ENCODE assay signal across 20 cellular contexts in genomic region chr15:55999635-56000034, GRCh38. TPM values are rescaled to one million over a fixed set of nuclear protein-coding genes. Genes with fewer than 3 reads are reported as not detected.
DNase-seq lines count a peak whose midpoint lies in the region; ATAC-seq, FAIRE-seq and TF ChIP-seq lines count a peak whose summit lies in the region.
"Had no signal": no experiment of that assay in that cellular context is flagged by ENCODE, and none has a peak within 500 bp of the region (broad histone marks: within the 10 kb centered on the region; RNA-seq: fewer than 3 reads in every experiment).

No MANE protein-coding gene starts in this region.

- BruUV-seq in IMR-90 (replicated peaks; lab: Mats Ljungman, UMichigan), result no TSS peak
- BruUV-seq in K562 (replicated peaks; lab: Mats Ljungman, UMichigan), result no TSS peak

- H3K27ac Mint-ChIP-seq in GM23338, result no peak overlapping the region
- H3K27ac Mint-ChIP-seq: CD4-positive, alpha-beta T cell; IgD-negative memory B cell had no signal

- H4K5ac ChIP-seq in IMR-90 (ENCODE audit: low read depth, low read length), result no peak overlapping the region

- peaks cover 0 to 3% of the 10 kb centered on the region in 2 experiments; a peak in 1 of 4 replicates for H3K79me1 ChIP-seq in IMR-90 (ENCODE audit: low read depth in 1 of 2, low read length in 2 of 2)

- in situ Hi-C loops in IMR-90 (cut with MboI; ENCODE audit: low sequenced_read_pairs) (no loop called here), K562 (cut with MboI) (no loop called here)

- TF ChIP-seq RAD21 in IMR-90 (IDR thresholded peaks at IDR 0.05; ENCODE audit: low read length) (no peak), K562 (CRISPR knock-in tag; conservative IDR thresholded peaks at IDR 0.05 in 1 of 2, IDR thresholded peaks at IDR 0.05 in 1 of 2) (no peak)

- TF ChIP-seq POLR2A in IMR-90 (IDR thresholded peaks at IDR 0.05; ENCODE audit: low read depth, low read length), result no peak
- no peak for TF ChIP-seq POLR2A in K562 (conservative IDR thresholded peaks at IDR 0.05)
- TF ChIP-seq POLR2A in suprapubic skin (IDR thresholded peaks at IDR 0.05), result no peak

- H3K4me2 ChIP-seq in IMR-90 (ENCODE audit: low read depth, low read length) (no peak overlapping the region), K562 (ENCODE audit: insufficient read depth, low read length) (no peak overlapping the region), GM23338 (no peak overlapping the region)

- H3K14ac ChIP-seq in IMR-90 (replicated peaks; ENCODE audit: low read depth, low read length), result no peak overlapping the region

- H3K4me1 Mint-ChIP-seq in GM23338, result peaks cover 6% of the 10 kb centered on the region; the same call in 1 of the 3 replicates
- H3K4me1 Mint-ChIP-seq: IgD-negative memory B cell had no signal

- H2BK120ac ChIP-seq in IMR-90 (ENCODE audit: low read depth, low read length), result no peak overlapping the region

- H4K20me1 ChIP-seq in IMR-90 (ENCODE audit: insufficient read depth, low read length) (no peaks in the 10 kb centered on the region), K562 (replicated peaks; ENCODE audit: control insufficient read depth, insufficient read depth, low read length) (no peaks in the 10 kb centered on the region), GM23338 (replicated peaks; ENCODE audit: insufficient read depth) (no peaks in the 10 kb centered on the region)

- TF ChIP-seq CTCF in IMR-90 (conservative IDR thresholded peaks at IDR 0.05; ENCODE audit: low read depth, low read length) (no peak), K562 (IDR thresholded peaks at IDR 0.05 in 2 of 3, conservative IDR thresholded peaks at IDR 0.05 in 1 of 3; ENCODE audit: insufficient read depth in 2 of 3, low read depth in 1 of 3, low read length in 3 of 3) (no peak), foreskin keratinocyte (conservative IDR thresholded peaks at IDR 0.05) (no peak), suprapubic skin (IDR thresholded peaks at IDR 0.05) (no peak), GM23338 (conservative IDR thresholded peaks at IDR 0.05; ENCODE audit: low read depth in 2 of 2) (no peak)

- H3K4me3 Mint-ChIP-seq in GM23338, result no peak overlapping the region
- H3K4me3 Mint-ChIP-seq: CD4-positive, alpha-beta T cell; IgD-negative memory B cell had no signal

- H3K9ac ChIP-seq in IMR-90 (ENCODE audit: low read depth, low read length), result no peak overlapping the region
- no peak overlapping the region for H3K9ac ChIP-seq in K562 (ENCODE audit: insufficient read depth in 1 of 2, low read depth in 2 of 2, low read length in 2 of 2)

- no peak overlapping the region for H4K8ac ChIP-seq in IMR-90 (ENCODE audit: low read depth in 2 of 2, low read length in 2 of 2)

- H3K9me3 ChIP-seq in IMR-90 (ENCODE audit: control insufficient read depth, insufficient read depth, low read length) (no peaks in the 10 kb centered on the region), K562 (replicated peaks; ENCODE audit: control insufficient read depth, insufficient read depth, low read depth, low read length) (no peaks in the 10 kb centered on the region; the same call in 1 of the 2 replicates), suprapubic skin (no peaks in the 10 kb centered on the region)
- H3K9me3 ChIP-seq: BE2C had no signal

- no peaks in the 10 kb centered on the region for H3K9me3 Mint-ChIP-seq in GM23338
- H3K9me3 Mint-ChIP-seq: CD4-positive, alpha-beta T cell; IgD-negative memory B cell had no signal

- no peaks in the 10 kb centered on the region for H3K9me1 ChIP-seq in IMR-90 (ENCODE audit: insufficient read depth, low read length)
- H3K9me1 ChIP-seq in K562 (ENCODE audit: control insufficient read depth, insufficient read depth, low read length), result no peaks in the 10 kb centered on the region

- no peaks in the 10 kb centered on the region for H3K36me3 ChIP-seq in IMR-90 (ENCODE audit: control insufficient read depth, insufficient read depth, low read length)
- H3K36me3 ChIP-seq in K562 (ENCODE audit: control insufficient read depth, insufficient read depth, low read length), result no peaks in the 10 kb centered on the region
- no peaks in the 10 kb centered on the region for H3K36me3 ChIP-seq in suprapubic skin
- H3K36me3 ChIP-seq in GM23338 (ENCODE audit: insufficient read depth), result no peaks in the 10 kb centered on the region
- H3K36me3 ChIP-seq: BE2C had no signal

- ATAC-seq in IMR-90 (ENCODE audit: low read depth) (peak; percentile 46; the same call in 1 of the 2 replicates), K562 (peak; percentile 16; the same call in 1 of the 3 replicates), foreskin keratinocyte (peak; percentile 88), GM23338 (no peak)
- ATAC-seq: SK-N-SH treated with all-trans-retinoic acid at 6 μM for 48 hours had no signal

- WGBS in IMR-90 (ENCODE audit: extremely low coverage in 2 of 2, insufficient read length in 1 of 2), 2 experiments, result no CpG with 5 or more reads among the region's 1 CpG
- WGBS in K562 (ENCODE audit: insufficient coverage, low coverage, missing lambda C conversion rate), result 14% methylated on average over 1 of the region's 1 CpG
- 44% methylated on average over 1 of the region's 1 CpG for WGBS in suprapubic skin

- no peak overlapping the region for H2BK15ac ChIP-seq in IMR-90 (ENCODE audit: low read depth, low read length)

- H3F3A ChIP-seq in GM23338 (replicated peaks; ENCODE audit: low read depth), result no peaks in the 10 kb centered on the region

- no peak overlapping the region for H3K18ac ChIP-seq in IMR-90 (ENCODE audit: low read depth, low read length)

- no peak overlapping the region for H2AK9ac ChIP-seq in IMR-90 (replicated peaks; ENCODE audit: low read depth, low read length, poor library complexity)

- H3K56ac ChIP-seq in IMR-90 (ENCODE audit: extremely low read depth, insufficient read depth, low read length), result no peak overlapping the region

- H3K27ac ChIP-seq in IMR-90 (ENCODE audit: insufficient read depth, low read length), result no peak overlapping the region
- H3K27ac ChIP-seq in K562 (ENCODE audit: extremely low read depth, low read depth, low read length), result no peak overlapping the region
- H3K27ac ChIP-seq in foreskin keratinocyte, result no peak overlapping the region
- peak overlapping the region; percentile 45 for H3K27ac ChIP-seq in suprapubic skin
- H3K27ac ChIP-seq in GM23338 (ENCODE audit: low read depth), result no peak overlapping the region

- H3K27me3 ChIP-seq in IMR-90 (ENCODE audit: control insufficient read depth, insufficient read depth, low read length) (no peaks in the 10 kb centered on the region), K562 (ENCODE audit: control insufficient read depth in 2 of 2, insufficient read depth in 2 of 2, low read length in 2 of 2) (no peaks in the 10 kb centered on the region), foreskin keratinocyte (no peaks in the 10 kb centered on the region), suprapubic skin (no peaks in the 10 kb centered on the region), GM23338 (ENCODE audit: insufficient read depth) (peaks cover 8% of the 10 kb centered on the region)
- H3K27me3 ChIP-seq: BE2C had no signal

- H3K4ac ChIP-seq in IMR-90 (ENCODE audit: low read depth, low read length), result no peak overlapping the region

- intact Hi-C loops in IMR-90 (cut with micrococcal nuclease) (no loop called here), K562 (cut with micrococcal nuclease) (no loop called here)

- H3K23ac ChIP-seq in IMR-90 (ENCODE audit: low read depth, low read length), result no peak overlapping the region

- H3K36me3 Mint-ChIP-seq in GM23338 (ENCODE audit: low read depth), result no peaks in the 10 kb centered on the region

- CTCF ChIA-PET in IMR-90 (lab: Yijun Ruan, JAX) (no interaction called here), K562 (lab: Yijun Ruan, JAX; ENCODE audit: low intra/inter-chr PET ratio) (no interaction called here)

- no peaks in the 10 kb centered on the region; the same call in 1 of the 2 replicates for H3K4me1 ChIP-seq in IMR-90 (ENCODE audit: control insufficient read depth, insufficient read depth, low read length)
- H3K4me1 ChIP-seq in K562 (replicated peaks in 1 of 2; ENCODE audit: control insufficient read depth in 2 of 2, insufficient read depth in 2 of 2, low read length in 2 of 2), result peaks cover 0 to 2% of the 10 kb centered on the region in 2 experiments; a peak in 3 of 5 replicates
- peaks cover 53% of the 10 kb centered on the region for H3K4me1 ChIP-seq in foreskin keratinocyte
- peaks cover 24% of the 10 kb centered on the region for H3K4me1 ChIP-seq in suprapubic skin
- no peaks in the 10 kb centered on the region for H3K4me1 ChIP-seq in GM23338 (ENCODE audit: insufficient read depth)
- H3K4me1 ChIP-seq: BE2C had no signal

- no peaks in the 10 kb centered on the region for H3K9me2 ChIP-seq in GM23338 (ENCODE audit: insufficient read depth)

- no peak for FAIRE-seq in K562 (lab: Jason Lieb, UNC)
- FAIRE-seq: GM12891, GM18507, RCC 7860 had no signal

- TF ChIP-seq EP300 in K562 (IDR thresholded peaks at IDR 0.05; ENCODE audit: low read length) (no peak), suprapubic skin (IDR thresholded peaks at IDR 0.05) (no peak)

- H2BK5ac ChIP-seq in IMR-90 (ENCODE audit: low read depth, low read length, poor library complexity, severe bottlenecking), result no peak overlapping the region

- dilution Hi-C loops in IMR-90 (cut with HindIII; ENCODE audit: low sequenced_read_pairs, unreplicated experiment), result no loop called here

- H3K4me3 ChIP-seq in IMR-90 (ENCODE audit: insufficient read depth, low read depth, low read length) (no peak overlapping the region), K562 (no peak overlapping the region), suprapubic skin (no peak overlapping the region), GM23338 (no peak overlapping the region)

- no peak overlapping the region for H4K91ac ChIP-seq in IMR-90 (ENCODE audit: insufficient read depth, low read depth, low read length)

- no peak overlapping the region for H2AFZ ChIP-seq in IMR-90 (replicated peaks; ENCODE audit: low read length, poor library complexity)
- H2AFZ ChIP-seq in K562 (ENCODE audit: low read depth, low read length), result no peak overlapping the region
- no peak overlapping the region for H2AFZ ChIP-seq in GM23338

- H3K79me2 ChIP-seq in K562 (ENCODE audit: control insufficient read depth, insufficient read depth, low read length) (no peaks in the 10 kb centered on the region), GM23338 (replicated peaks; ENCODE audit: insufficient read depth) (no peaks in the 10 kb centered on the region)

- H2BK20ac ChIP-seq in IMR-90 (ENCODE audit: low read depth, low read length), result no peak overlapping the region

- DNase-seq in IMR-90 (peak; percentile 32), K562 (ENCODE audit: extremely low read depth in 1 of 4, low spot score in 3 of 4) (no peak), foreskin keratinocyte (peak; percentile 73 to 91), suprapubic skin (ENCODE audit: low spot score in 2 of 2) (no peak), NCI-H1105 treated with DMSO at 0.1 percent for 48 hours (lab: John Stamatoyannopoulos, UW) (no peak), GM23338 (ENCODE audit: low spot score) (no peak), KG1 (lab: John Stamatoyannopoulos, UW) (no peak)
- DNase-seq: BE2C; CD4-positive, alpha-beta T cell; DMS79 treated with DMSO at 0.1 percent for 48 hours; GF-D8; NCI-H146; NCI-H2081; NCI-H524; SHP77 treated with DMSO at 0.1 percent for 48 hours had no signal

- H2AK5ac ChIP-seq in IMR-90 (ENCODE audit: low read depth, low read length), result no peak overlapping the region

- POLR2A ChIA-PET in IMR-90 (lab: Charles Lee; ENCODE audit: unreplicated experiment) (no interaction called here), K562 (lab: Yijun Ruan, JAX) (interaction anchor here (0.6 kb wide), 1 partner anchor 154 kb away, joined by 5 read pairs; no protein-coding TSS in a partner anchor)

- H3K27me3 Mint-ChIP-seq in GM23338 (ENCODE audit: insufficient read depth, low read depth, poor library complexity), result no peaks in the 10 kb centered on the region

RNA-seq across cellular contexts. Expression of gene NEDD4, which starts 6.2 kb away (rescaled TPM):
- 80.7 and 106 TPM in 2 replicates for total RNA-seq in IMR-90 (2012; rRNA removed)
- polyA plus RNA-seq in IMR-90 (2012; rRNA removed), result 24.6 and 27.4 TPM in 2 replicates
- polyA plus RNA-seq in IMR-90 (2012; cell fraction: cytosol; rRNA removed), result 5.2 and 6.1 TPM in 2 replicates
- polyA plus RNA-seq in IMR-90 (2012; cell fraction: nucleus; rRNA removed; ENCODE audit: low replicate concordance), result 4.6 and 39.1 TPM in 2 replicates
- 13.0 and 37.1 TPM in 2 replicates for total RNA-seq in K562 (2011; cell fraction: chromatin; rRNA removed; ENCODE audit: low replicate concordance)
- 5.2 and 10.1 TPM in 2 replicates for total RNA-seq in K562 (2011; cell fraction: nucleolus; rRNA removed)
- total RNA-seq in K562 (2011; cell fraction: nucleoplasm; rRNA removed), result 16.2 and 17.3 TPM in 2 replicates
- total RNA-seq in K562 (2014; rRNA removed), result 13.0 and 15.2 TPM in 2 replicates
- total RNA-seq in K562 (2014; rRNA removed; fragmentation: Illumina TruSeq; extraction: Trizol), result 20.0 and 24.2 TPM in 2 replicates
- 20.8 and 22.6 TPM in 2 replicates for total RNA-seq in K562 (2015; rRNA removed; fragmentation: Illumina TruSeq; extraction: Trizol)
- 21.6 and 22.1 TPM in 2 replicates for total RNA-seq in K562 (2021)
- 12.5 and 17.3 TPM in 2 replicates for polyA plus RNA-seq in K562 (2011; rRNA removed)
- polyA plus RNA-seq in K562 (2011; cell fraction: cytosol; rRNA removed), result 4.1 and 5.5 TPM in 2 replicates
- 6.9 and 9.1 TPM in 2 replicates for polyA plus RNA-seq in K562 (2011; cell fraction: nucleus; rRNA removed)
- 12.3 and 28.7 TPM in 2 replicates for polyA plus RNA-seq in K562 (2012)
- 18.7 and 23.7 TPM in 2 replicates for polyA plus RNA-seq in K562 (2014; fragmentation: Illumina TruSeq; extraction: Trizol)
- 10 to 100 TPM in 1 of 2 experiments, 1 to 10 TPM in 1; 7.2 to 12.2 TPM for polyA plus RNA-seq in K562 (2014; fragmentation: Nextera tagmentation; extraction: Ambion mirVana)
- polyA plus RNA-seq in K562 (2014; rRNA removed), result 12.4 and 12.9 TPM in 2 replicates
- polyA minus RNA-seq in K562 (2011; rRNA and poly(A)+ RNA removed), result 26.9 and 27.0 TPM in 2 replicates
- 6.6 and 8.8 TPM in 2 replicates for polyA minus RNA-seq in K562 (2011; cell fraction: cytosol; rRNA and poly(A)+ RNA removed)
- polyA minus RNA-seq in K562 (2011; cell fraction: nucleus; rRNA and poly(A)+ RNA removed), result 9.3 and 16.9 TPM in 2 replicates
- 24.8 and 40.2 TPM in 2 replicates for total RNA-seq in foreskin keratinocyte
- polyA plus RNA-seq in foreskin keratinocyte, result 3.9 and 7.8 TPM in 2 replicates
- total RNA-seq in suprapubic skin, result 10 to 100 TPM; 16.1 to 55.3 (median 26.6) TPM
- total RNA-seq in GM23338 (2014; rRNA removed; shearing (Covaris generic)), result 6.6 and 7.2 TPM in 2 replicates
- 2.1 and 2.5 TPM in 2 replicates for polyA plus RNA-seq in GM23338 (2016; fragmentation: Nextera tagmentation; extraction: Ambion mirVana)

Comparison
In these comparisons a context has a peak if more than half of its experiments do, and no peak if none do; other contexts are left out.
1. DNase-seq: peak in IMR-90 (single experiment) and foreskin keratinocyte (2 of 2); none in K562 (0 of 4), suprapubic skin (0 of 2), NCI-H1105 treated with DMSO at 0.1 percent for 48 hours (single experiment), GM23338 (single experiment) and KG1 (single experiment).